ENCODE assay signal across 19 cellular contexts in genomic region chr12:52239767-52240166, GRCh38. TPM values are rescaled to one million over a fixed set of nuclear protein-coding genes. Genes with fewer than 3 reads are reported as not detected.
DNase-seq lines count a peak whose midpoint lies in the region; ATAC-seq and TF ChIP-seq lines count a peak whose summit lies in the region.
"Had no signal": no experiment of that assay in that cellular context is flagged by ENCODE, and none has a peak within 500 bp of the region (broad histone marks: within the 10 kb centered on the region; RNA-seq: fewer than 3 reads in every experiment).

No MANE protein-coding gene starts in this region.

- H2BK15ac ChIP-seq in neuronal stem cell (ENCODE audit: low read length): peak overlapping the region; percentile 78

- peaks cover 38% of the 10 kb centered on the region for H3K4me1 Mint-ChIP-seq in Caco-2 (ENCODE audit: low read depth, unreplicated experiment)
- peaks cover 10 to 31% (median 12%) of the 10 kb centered on the region in 7 donors for H3K4me1 Mint-ChIP-seq in naive thymus-derived CD4-positive, alpha-beta T cell

- no peak overlapping the region for H3K14ac ChIP-seq in neuronal stem cell (ENCODE audit: low read length)

- H3K27me3 Mint-ChIP-seq in Caco-2 (ENCODE audit: insufficient read depth, unreplicated experiment): no peaks in the 10 kb centered on the region
- H3K27me3 Mint-ChIP-seq in naive thymus-derived CD4-positive, alpha-beta T cell: peaks cover 7 to 18% (median 8%) of the 10 kb centered on the region in 5 donors

- WGBS in neuronal stem cell (ENCODE audit: extremely low coverage in 2 of 2, insufficient read length in 2 of 2, insufficient replicate concordance in 1 of 2), 2 donors: no CpG with 5 or more reads among the region's 2 CpGs

- H2BK5ac ChIP-seq in neuronal stem cell (ENCODE audit: low read length): no peak overlapping the region

- TF ChIP-seq CTCF in Caco-2 (IDR thresholded peaks at IDR 0.05; ENCODE audit: insufficient read depth in 1 of 2, low read depth in 1 of 2, low read length in 1 of 2, severe bottlenecking in 1 of 2, unreplicated experiment in 1 of 2) (no peak), PC-3 (conservative IDR thresholded peaks at IDR 0.05; ENCODE audit: low read depth, low read length) (no peak), ascending aorta (IDR thresholded peaks at IDR 0.05) (no peak)

- H3K4me3 ChIP-seq in Caco-2 (ENCODE audit: low read depth, low read length): no peak overlapping the region
- H3K4me3 ChIP-seq in PC-3 (ENCODE audit: low read length): no peak overlapping the region
- no peak overlapping the region for H3K4me3 ChIP-seq in neuronal stem cell (ENCODE audit: low read length in 2 of 2)
- H3K4me3 ChIP-seq in naive thymus-derived CD4-positive, alpha-beta T cell (ENCODE audit: low read length): no peak overlapping the region
- no peak overlapping the region for H3K4me3 ChIP-seq in ascending aorta
- H3K4me3 ChIP-seq: BLaER1 had no signal

- no peak overlapping the region for H2BK120ac ChIP-seq in neuronal stem cell (ENCODE audit: low read depth, low read length)

- H3K4me3 Mint-ChIP-seq in Caco-2 (ENCODE audit: unreplicated experiment): no peak overlapping the region
- no peak overlapping the region for H3K4me3 Mint-ChIP-seq in naive thymus-derived CD4-positive, alpha-beta T cell
- H3K4me3 Mint-ChIP-seq: CD8-positive, alpha-beta memory T cell; H9 had no signal

- peaks cover 1% of the 10 kb centered on the region for H3K79me1 ChIP-seq in neuronal stem cell (ENCODE audit: low read depth, low read length)

- H3K4me2 ChIP-seq in PC-3 (ENCODE audit: low read length) (no peak overlapping the region), neuronal stem cell (ENCODE audit: insufficient read depth, low read length, poor library complexity, severe bottlenecking) (no peak overlapping the region)
- H3K4me2 ChIP-seq: BLaER1 had no signal

- H2BK12ac ChIP-seq in neuronal stem cell (ENCODE audit: low read length): no peak overlapping the region

- H3K36me3 Mint-ChIP-seq in Caco-2 (ENCODE audit: insufficient read depth, unreplicated experiment): peaks cover 7% of the 10 kb centered on the region
- H3K36me3 Mint-ChIP-seq in naive thymus-derived CD4-positive, alpha-beta T cell: peaks cover 0 to 5% (median 0%) of the 10 kb centered on the region in 5 donors
- H3K36me3 Mint-ChIP-seq: CD8-positive, alpha-beta memory T cell had no signal

- BruUV-seq in Caco-2 (replicated peaks; lab: Mats Ljungman, UMichigan) (no TSS peak), PC-3 (replicated peaks; lab: Mats Ljungman, UMichigan) (no TSS peak)

- POLR2A ChIA-PET in Caco-2 (lab: Charles Lee) (no interaction called here), PC-3 (lab: Charles Lee; ENCODE audit: unreplicated experiment) (interaction anchor here (0.6 kb wide), 1 partner anchor 95 kb away, joined by 3 read pairs; no protein-coding TSS in a partner anchor)
- POLR2A ChIA-PET in naive thymus-derived CD4-positive, alpha-beta T cell (lab: Charles Lee): no interaction called here

- no peak overlapping the region for H3K23ac ChIP-seq in neuronal stem cell (ENCODE audit: low read depth, low read length, poor library complexity)

- DNase-seq in Caco-2: no peak
- peak; percentile 2 for DNase-seq in PC-3
- no peak for DNase-seq in epithelial cell of prostate (ENCODE audit: low read depth, low spot score)
- no peak for DNase-seq in neuronal stem cell (ENCODE audit: low spot score)
- DNase-seq in naive thymus-derived CD4-positive, alpha-beta T cell: no peak
- no peak for DNase-seq in ascending aorta (ENCODE audit: low spot score in 2 of 2)
- no peak for DNase-seq in COLO829 (ENCODE audit: low spot score)
- DNase-seq: CD8-positive, alpha-beta memory T cell; DMS79 treated with DMSO at 0.1 percent for 48 hours; H9; NCI-H1092 treated with DMSO at 0.1 percent for 48 hours; NCI-H146; NCI-H2081; NCI-H2171 treated with DMSO at 0.1 percent for 48 hours; NCI-H446 treated with DMSO at 0.1 percent for 48 hours; RPMI8226 had no signal

- H4K20me1 ChIP-seq in PC-3 (ENCODE audit: low read length): peaks cover 23% of the 10 kb centered on the region
- H4K20me1 ChIP-seq: BLaER1 had no signal

- H3K79me2 ChIP-seq in PC-3 (ENCODE audit: low read length): peaks cover 37% of the 10 kb centered on the region

- no peak overlapping the region for H4K91ac ChIP-seq in neuronal stem cell (ENCODE audit: low read depth, low read length, poor library complexity)

- H3K36me3 ChIP-seq in Caco-2 (ENCODE audit: control insufficient read depth, insufficient read depth, low read length) (no peaks in the 10 kb centered on the region), PC-3 (ENCODE audit: low read depth, low read length) (peaks cover 71% of the 10 kb centered on the region), neuronal stem cell (replicated peaks in 1 of 2; ENCODE audit: control insufficient read depth in 2 of 2, insufficient read depth in 2 of 2, low read length in 2 of 2) (no peaks in the 10 kb centered on the region), ascending aorta (no peaks in the 10 kb centered on the region)
- H3K36me3 ChIP-seq in naive thymus-derived CD4-positive, alpha-beta T cell (ENCODE audit: control insufficient read depth in 2 of 3, insufficient read depth in 3 of 3, low read length in 3 of 3): no peaks in the 10 kb centered on the region
- H3K36me3 ChIP-seq: BLaER1 had no signal

- no peak overlapping the region for H3K18ac ChIP-seq in neuronal stem cell (ENCODE audit: low read length)

- H3K9ac ChIP-seq in PC-3 (ENCODE audit: low read length) (no peak overlapping the region), neuronal stem cell (ENCODE audit: low read depth, low read length, poor library complexity) (no peak overlapping the region)
- H3K9ac ChIP-seq: BLaER1 had no signal

- no peak overlapping the region for H3K4ac ChIP-seq in neuronal stem cell (ENCODE audit: low read length)

- H2AK5ac ChIP-seq in neuronal stem cell (ENCODE audit: low read depth, low read length): no peak overlapping the region

- H4K8ac ChIP-seq in neuronal stem cell (ENCODE audit: low read depth, low read length): no peak overlapping the region

- no peak for ATAC-seq in PC-3
- no peak for ATAC-seq in naive thymus-derived CD4-positive, alpha-beta T cell
- ATAC-seq in GM21825 (IDR thresholded peaks at IDR 0.05; ENCODE audit: unreplicated experiment): no peak

- H3K27me3 ChIP-seq in Caco-2 (replicated peaks; ENCODE audit: control insufficient read depth, insufficient read depth, low read length): no peaks in the 10 kb centered on the region
- no peaks in the 10 kb centered on the region for H3K27me3 ChIP-seq in PC-3 (ENCODE audit: low read length)
- peaks cover 0 to 18% (median 1%) of the 10 kb centered on the region in 3 experiments for H3K27me3 ChIP-seq in neuronal stem cell (ENCODE audit: control insufficient read depth in 3 of 3, insufficient read depth in 3 of 3, low read depth in 1 of 3, low read length in 3 of 3)
- H3K27me3 ChIP-seq in naive thymus-derived CD4-positive, alpha-beta T cell (ENCODE audit: control insufficient read depth in 2 of 2, insufficient read depth in 2 of 2, low read length in 2 of 2): no peaks in the 10 kb centered on the region
- no peaks in the 10 kb centered on the region for H3K27me3 ChIP-seq in ascending aorta
- H3K27me3 ChIP-seq: BLaER1 had no signal

- peaks cover 54% of the 10 kb centered on the region for H3K4me1 ChIP-seq in Caco-2
- peaks cover 91% of the 10 kb centered on the region for H3K4me1 ChIP-seq in PC-3 (ENCODE audit: insufficient read depth, low read length)
- H3K4me1 ChIP-seq in neuronal stem cell (ENCODE audit: control insufficient read depth in 2 of 2, insufficient read depth in 1 of 2, low read depth in 1 of 2, low read length in 2 of 2): peaks cover 0 to 4% of the 10 kb centered on the region in 2 donors
- peaks cover 5 to 9% of the 10 kb centered on the region in 2 donors for H3K4me1 ChIP-seq in naive thymus-derived CD4-positive, alpha-beta T cell (ENCODE audit: control insufficient read depth in 2 of 2, insufficient read depth in 2 of 2, low read length in 2 of 2)
- H3K4me1 ChIP-seq in ascending aorta: peaks cover 16 to 20% of the 10 kb centered on the region in 2 donors

- no peaks in the 10 kb centered on the region for H3K9me3 Mint-ChIP-seq in Caco-2 (ENCODE audit: unreplicated experiment)
- no peaks in the 10 kb centered on the region for H3K9me3 Mint-ChIP-seq in naive thymus-derived CD4-positive, alpha-beta T cell
- H3K9me3 Mint-ChIP-seq: CD8-positive, alpha-beta memory T cell; H9 had no signal

- H2AFZ ChIP-seq in PC-3 (ENCODE audit: low read length) (no peak overlapping the region), neuronal stem cell (ENCODE audit: low read length) (no peak overlapping the region)

- intact Hi-C loops in Caco-2 (cut with micrococcal nuclease; ENCODE audit: unreplicated experiment): loop anchor here (2.0 kb wide), 1 partner anchor 41 kb away; no protein-coding TSS in a partner anchor
- intact Hi-C loops in PC-3 (cut with micrococcal nuclease): no loop called here
- intact Hi-C loops in naive thymus-derived CD4-positive, alpha-beta T cell (cut with micrococcal nuclease): loop anchor here in 1 of 2 donors (10.0 kb wide), 1 partner anchor 215 kb away; no protein-coding TSS in a partner anchor
- intact Hi-C loops in ascending aorta (cut with DNase I): loop anchor here (10.0 kb wide), 1 partner anchor 205 kb away; no protein-coding TSS in a partner anchor

- H3K27ac ChIP-seq in PC-3 (ENCODE audit: low read length): peak overlapping the region; percentile 91
- H3K27ac ChIP-seq in epithelial cell of prostate: peak overlapping the region; percentile 98
- H3K27ac ChIP-seq in neuronal stem cell (replicated peaks; ENCODE audit: low read length): no peak overlapping the region
- no peak overlapping the region for H3K27ac ChIP-seq in naive thymus-derived CD4-positive, alpha-beta T cell (ENCODE audit: low read depth, low read length)
- no peak overlapping the region for H3K27ac ChIP-seq in ascending aorta
- H3K27ac ChIP-seq: BLaER1 had no signal

- H3K27ac Mint-ChIP-seq in Caco-2 (ENCODE audit: unreplicated experiment): peak overlapping the region; percentile 70
- no peak overlapping the region for H3K27ac Mint-ChIP-seq in naive thymus-derived CD4-positive, alpha-beta T cell
- H3K27ac Mint-ChIP-seq: CD8-positive, alpha-beta memory T cell had no signal

- peaks cover 30% of the 10 kb centered on the region for H3F3A ChIP-seq in PC-3 (ENCODE audit: low read length, unreplicated experiment)

- CTCF ChIA-PET in Caco-2 (lab: Charles Lee) (no interaction called here), PC-3 (lab: Charles Lee) (no interaction called here)
- CTCF ChIA-PET in naive thymus-derived CD4-positive, alpha-beta T cell (lab: Charles Lee): no interaction called here

- no peaks in the 10 kb centered on the region for H3K9me2 ChIP-seq in PC-3 (replicated peaks; ENCODE audit: low read length)

- no peaks in the 10 kb centered on the region for H3K9me3 ChIP-seq in Caco-2
- H3K9me3 ChIP-seq in PC-3 (ENCODE audit: low read length): no peaks in the 10 kb centered on the region
- no peaks in the 10 kb centered on the region for H3K9me3 ChIP-seq in neuronal stem cell (replicated peaks in 1 of 2; ENCODE audit: control insufficient read depth in 2 of 2, insufficient read depth in 1 of 2, low read depth in 1 of 2, low read length in 2 of 2)
- H3K9me3 ChIP-seq in naive thymus-derived CD4-positive, alpha-beta T cell (ENCODE audit: control insufficient read depth in 2 of 3, low read length in 3 of 3): no peaks in the 10 kb centered on the region
- no peaks in the 10 kb centered on the region for H3K9me3 ChIP-seq in ascending aorta
- H3K9me3 ChIP-seq: BLaER1 had no signal

RNA-seq across cellular contexts. Expression of gene KRT7, which starts 6.7 kb away (rescaled TPM):
- total RNA-seq in Caco-2 (2022): 13.9 and 19.9 TPM in 2 replicates
- 2,144 and 2,979 TPM in 2 replicates for total RNA-seq in PC-3 (2014; rRNA removed)
- 0.24 TPM for polyA plus RNA-seq in neuronal stem cell (2013, experiment 1 of 2)
- polyA plus RNA-seq in neuronal stem cell (2013, experiment 2 of 2): 0.18 TPM
- 10 to 100 TPM in 1 of 5 experiments, not detected in 4; 36.1 TPM for total RNA-seq in naive thymus-derived CD4-positive, alpha-beta T cell
- not detected for polyA plus RNA-seq in naive thymus-derived CD4-positive, alpha-beta T cell
- 153 TPM for total RNA-seq in ascending aorta
- total RNA-seq: G401 had no signal
- polyA plus RNA-seq: CD8-positive, alpha-beta memory T cell had no signal

RNA-seq across cellular contexts. Expression of gene KRT86, which starts 34.7 kb away (rescaled TPM):
- total RNA-seq in Caco-2 (2022): not detected in 2 replicates
- 0.98 and 1.2 TPM in 2 replicates for total RNA-seq in PC-3 (2014; rRNA removed)
- 0.06 TPM for polyA plus RNA-seq in neuronal stem cell (2013, experiment 1 of 2)
- 0.08 TPM for polyA plus RNA-seq in neuronal stem cell (2013, experiment 2 of 2)
- 1 to 10 TPM in 1 of 5 experiments, under 1 TPM in 1, not detected in 3; 0.13 to 1.5 TPM for total RNA-seq in naive thymus-derived CD4-positive, alpha-beta T cell
- polyA plus RNA-seq in naive thymus-derived CD4-positive, alpha-beta T cell: not detected
- 0.96 TPM for total RNA-seq in ascending aorta
- total RNA-seq: G401, H9 had no signal
- polyA plus RNA-seq: CD8-positive, alpha-beta memory T cell had no signal

RNA-seq across cellular contexts. Expression of gene KRT80, which starts 48.0 kb away (rescaled TPM):
- 0.26 and 0.29 TPM in 2 replicates for total RNA-seq in Caco-2 (2022)
- total RNA-seq in PC-3 (2014; rRNA removed): 19.8 and 30.1 TPM in 2 replicates
- 0.07 TPM for polyA plus RNA-seq in neuronal stem cell (2013, experiment 1 of 2)
- polyA plus RNA-seq in neuronal stem cell (2013, experiment 2 of 2): 0.07 TPM
- under 1 TPM in 1 of 5 experiments, not detected in 4; 0.12 TPM for total RNA-seq in naive thymus-derived CD4-positive, alpha-beta T cell
- polyA plus RNA-seq in naive thymus-derived CD4-positive, alpha-beta T cell: not detected
- total RNA-seq in ascending aorta: not detected
- total RNA-seq: CD8-positive, alpha-beta memory T cell; H9 had no signal
- polyA plus RNA-seq: CD8-positive, alpha-beta memory T cell had no signal

RNA-seq across cellular contexts. Expression of gene KRT81, which starts 51.6 kb away (rescaled TPM):
- total RNA-seq in Caco-2 (2022): 0.28 and 0.45 TPM in 2 replicates
- 1,688 and 2,042 TPM in 2 replicates for total RNA-seq in PC-3 (2014; rRNA removed)
- polyA plus RNA-seq in neuronal stem cell (2013, experiment 1 of 2): 0.03 TPM
- polyA plus RNA-seq in neuronal stem cell (2013, experiment 2 of 2): not detected
- under 1 TPM in 2 of 5 experiments, not detected in 3; 0.15 to 0.21 TPM for total RNA-seq in naive thymus-derived CD4-positive, alpha-beta T cell
- not detected for polyA plus RNA-seq in naive thymus-derived CD4-positive, alpha-beta T cell
- total RNA-seq in ascending aorta: not detected
- total RNA-seq: CD8-positive, alpha-beta memory T cell; G401; H9 had no signal
- polyA plus RNA-seq: CD8-positive, alpha-beta memory T cell had no signal

Comparison
In these comparisons a context has a peak if more than half of its experiments do, and no peak if none do; other contexts are left out.
1. H3K27ac ChIP-seq: peak in PC-3 (single experiment) and epithelial cell of prostate (single experiment); none in neuronal stem cell (single experiment), naive thymus-derived CD4-positive, alpha-beta T cell (single experiment) and ascending aorta (0 of 2).
2. RNA of gene KRT7, which starts 6.7 kb away (total RNA-seq): 2,144 to 2,979 TPM in PC-3; 153 TPM in ascending aorta (single experiment), 13.9 to 19.9 TPM in Caco-2 and 36.1 TPM in naive thymus-derived CD4-positive, alpha-beta T cell; every median in the first group is over 10 times any median in the second.
3. RNA of gene KRT80, which starts 48.0 kb away (total RNA-seq): 19.8 to 30.1 TPM in PC-3; 0.26 to 0.29 TPM in Caco-2, 0.12 TPM in naive thymus-derived CD4-positive, alpha-beta T cell and not detected in ascending aorta (single experiment); every median in the first group is over 10 times any median in the second.